ENCODE assay signal across 8 cellular contexts in the genomic region with DNA sequence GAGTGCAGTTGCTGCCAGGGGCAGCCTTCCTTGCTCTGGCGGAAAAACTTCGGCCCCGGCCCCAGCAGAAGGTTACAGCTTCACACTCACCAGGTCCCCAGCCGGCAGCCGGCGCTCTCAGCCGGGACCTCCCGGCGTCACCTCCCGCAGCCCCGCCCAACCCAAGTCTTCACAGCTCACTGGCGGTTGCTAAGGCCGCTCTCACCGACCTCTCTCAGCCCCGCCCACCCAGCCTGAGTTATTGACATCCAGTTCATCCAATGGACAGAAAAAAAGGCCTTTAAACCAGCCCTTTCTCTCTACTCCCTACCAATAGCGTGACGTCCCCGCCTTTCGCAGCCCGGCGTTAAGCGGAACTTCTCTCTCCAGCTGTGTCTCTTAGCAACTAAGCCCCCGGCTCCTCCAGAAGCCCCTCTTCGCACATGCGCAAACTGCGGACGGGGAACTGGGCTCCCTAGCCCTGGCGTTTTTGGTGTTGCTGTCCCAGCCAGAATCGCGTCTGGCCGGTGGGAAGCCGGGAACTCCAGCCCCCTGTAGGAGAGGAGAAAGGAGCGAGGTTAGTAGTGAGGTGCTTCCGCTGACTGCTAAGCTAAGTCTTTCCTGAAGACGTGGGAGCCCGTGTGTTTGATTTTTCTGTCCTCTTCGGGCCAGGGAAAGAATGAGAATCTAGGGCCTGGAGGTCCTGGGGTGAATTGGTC. TPM values are rescaled to one million over a fixed set of nuclear protein-coding genes. Genes with fewer than 3 reads are reported as not detected.
DNase-seq lines count a peak whose midpoint lies in the region; ATAC-seq and TF ChIP-seq lines count a peak whose summit lies in the region.

TSS of gene BBS12 (plus strand) at position 376 of the 698 bp plus-strand sequence. CDS start 9,189 bp downstream, outside the sequence.

- DNase-seq in DMS53 (lab: John Stamatoyannopoulos, UW) = peak; percentile 98
- DNase-seq in Jurkat, Clone E6-1 (ENCODE audit: low read depth, low spot score) = peak; percentile 99
- DNase-seq in OCI-M2 (lab: John Stamatoyannopoulos, UW; ENCODE audit: unreplicated experiment) = peak; percentile 94
- peak; percentile 97 for DNase-seq in activated T-cell treated with anti-CD3 and anti-CD28 coated beads, Interleukin-2, amount 50 U/mL, for 1 hour
- peak; percentile 95 for DNase-seq in epithelial cell of proximal tubule (ENCODE audit: low read depth)
- peak; percentile 98 to 100 (median 98) for DNase-seq in mucosa of descending colon
- DNase-seq in stimulated activated CD8-positive, alpha-beta memory T cell treated with anti-CD3 and anti-CD28 coated beads, Interleukin-4, amount 100 ng/mL, for 1 hour (ENCODE audit: low read depth in 2 of 2, low spot score in 1 of 2) = peak; percentile 98

- intact Hi-C loops in mucosa of descending colon (cut with DNase I, micrococcal nuclease) = no loop called here

- peaks cover 7% of the 10 kb centered on the region for H3K4me1 ChIP-seq in mucosa of descending colon (ENCODE audit: low read depth)

- TF ChIP-seq CTCF in epithelial cell of proximal tubule (conservative IDR thresholded peaks at IDR 0.05; ENCODE audit: low read depth, low read length) = peak; percentile 48
- TF ChIP-seq CTCF in mucosa of descending colon (IDR thresholded peaks at IDR 0.05) = no peak

- H3K36me3 ChIP-seq in mucosa of descending colon (ENCODE audit: low read depth) = peaks cover 3% of the 10 kb centered on the region

- H3K9me3 ChIP-seq in mucosa of descending colon = no peaks in the 10 kb centered on the region

- ATAC-seq in GM21717 (IDR thresholded peaks at IDR 0.05; ENCODE audit: unreplicated experiment) (peak; percentile 100), mucosa of descending colon (peak; percentile 99)

- H3K4me3 ChIP-seq in Jurkat, Clone E6-1 (ENCODE audit: low read length) = peak within 1 kb of the TSS; percentile 84
- H3K4me3 ChIP-seq in epithelial cell of proximal tubule (ENCODE audit: low read depth, low read length) (peak within 1 kb of the TSS; percentile 69), mucosa of descending colon (peak within 1 kb of the TSS; percentile 35)

RNA-seq across cellular contexts. Expression of gene BBS12, which starts in this region (rescaled TPM):
- polyA plus RNA-seq in Jurkat, Clone E6-1 (2012; ENCODE audit: insufficient read depth, insufficient read length) = 2.9 TPM
- 2.2 and 3.5 TPM in 2 replicates for total RNA-seq in epithelial cell of proximal tubule
- total RNA-seq in mucosa of descending colon = 1 to 10 TPM; 3.3 to 5.4 (median 3.9) TPM

Comparison
In these comparisons a context has a peak if more than half of its experiments do, and no peak if none do; other contexts are left out.
1. Peak in every context shown above with its lines: DNase-seq, ATAC-seq and H3K4me3 ChIP-seq.